In the genomic region with DNA sequence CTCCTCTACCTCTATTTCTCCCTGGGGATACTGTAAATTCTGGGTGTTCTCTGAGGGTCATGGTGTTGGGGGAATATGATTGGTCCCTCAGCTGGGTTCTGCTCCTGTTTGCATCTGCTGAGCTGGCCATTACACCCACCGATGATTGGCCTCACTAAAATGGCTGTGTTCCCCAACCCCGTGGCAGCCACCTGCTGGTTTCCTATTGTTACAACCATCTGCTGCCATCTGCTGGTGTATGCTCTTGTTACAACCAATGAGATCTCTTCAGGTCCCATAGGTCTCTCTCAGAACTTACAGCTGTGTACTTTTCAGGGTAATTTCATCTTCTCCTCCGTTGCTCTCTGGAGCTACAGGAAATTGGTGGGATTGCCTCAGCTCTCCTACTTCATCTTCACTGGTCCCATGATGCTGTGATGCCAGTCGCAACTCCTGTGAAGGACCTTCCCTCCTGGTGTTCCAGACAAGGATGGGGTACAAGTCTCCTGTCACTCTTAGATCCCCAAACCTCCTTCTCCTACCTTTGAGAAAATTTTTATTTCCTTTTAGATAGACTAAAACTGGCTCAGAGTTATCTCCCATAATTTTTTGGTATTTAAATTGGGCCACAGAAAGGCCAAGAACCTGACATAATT, we compare ENCODE assay signal across 7 cellular contexts.
DNase-seq lines count a peak whose midpoint lies in the region; ATAC-seq, FAIRE-seq and TF ChIP-seq lines count a peak whose summit lies in the region.

No MANE protein-coding gene starts in this region.

- ATAC-seq in HG02884 (IDR thresholded peaks at IDR 0.05; ENCODE audit: unreplicated experiment): peak; percentile 99

- no peak overlapping the region for H3K4me3 ChIP-seq in adipocyte (ENCODE audit: low read length)
- H3K4me3 ChIP-seq in left ventricle myocardium inferior: no peak overlapping the region
- H3K4me3 ChIP-seq in retinal pigment epithelial cell (ENCODE audit: low read length): no peak overlapping the region

- no peaks in the 10 kb centered on the region for H3K27me3 ChIP-seq in adipocyte (replicated peaks; ENCODE audit: control insufficient read depth, insufficient read depth, low read length)
- H3K27me3 ChIP-seq in left ventricle myocardium inferior (ENCODE audit: low read depth): no peaks in the 10 kb centered on the region

- no peak overlapping the region for H3K27ac ChIP-seq in left ventricle myocardium inferior (replicated peaks)

- H3K36me3 ChIP-seq in adipocyte (ENCODE audit: control insufficient read depth, insufficient read depth, low read length, severe bottlenecking): no peaks in the 10 kb centered on the region
- no peaks in the 10 kb centered on the region for H3K36me3 ChIP-seq in left ventricle myocardium inferior

- intact Hi-C loops in left ventricle myocardium inferior (cut with micrococcal nuclease): loop anchor here (5.0 kb wide), 1 partner anchor 870 kb away; no protein-coding TSS in a partner anchor

- H3K4me1 ChIP-seq in adipocyte (ENCODE audit: control insufficient read depth, insufficient read depth, low read length) (no peaks in the 10 kb centered on the region), left ventricle myocardium inferior (no peaks in the 10 kb centered on the region)

- no peaks in the 10 kb centered on the region for H3K9me3 ChIP-seq in adipocyte (ENCODE audit: control insufficient read depth, low read length)
- H3K9me3 ChIP-seq in left ventricle myocardium inferior (replicated peaks): no peaks in the 10 kb centered on the region

- peak; percentile 97 for FAIRE-seq in GM18507 (lab: Jason Lieb, UNC)

- peak; percentile 82 for TF ChIP-seq CTCF in left ventricle myocardium inferior (IDR thresholded peaks at IDR 0.05; ENCODE audit: borderline replicate concordance)
- peak; percentile 86 for TF ChIP-seq CTCF in retinal pigment epithelial cell (conservative IDR thresholded peaks at IDR 0.05; ENCODE audit: low read depth, low read length)

- no peak overlapping the region for H3K9ac ChIP-seq in adipocyte (ENCODE audit: low read length)

- DNase-seq in GM18507 (ENCODE audit: extremely low spot score, insufficient read length, low read depth) (peak; percentile 36), NCI-H146 treated with DMSO at 0.1 percent for 48 hours (lab: John Stamatoyannopoulos, UW; ENCODE audit: unreplicated experiment) (peak; percentile 42), T follicular helper cell (ENCODE audit: low read depth) (peak; percentile 57), adipocyte (ENCODE audit: low read depth) (peak; percentile 94), left ventricle myocardium inferior (peak; percentile 37), retinal pigment epithelial cell (ENCODE audit: low read depth) (peak; percentile 49)

Comparison
In these comparisons a context has a peak if more than half of its experiments do, and no peak if none do; other contexts are left out.
1. DNase-seq: peak in every context shown above with its lines; median percentile 94 in adipocyte; 57 in T follicular helper cell; 49 in retinal pigment epithelial cell; 42 in NCI-H146 treated with DMSO at 0.1 percent for 48 hours; 37 in left ventricle myocardium inferior; 36 in GM18507.